1 cellular context compared by ENCODE assay signal in genomic region chr6:33857301-33858052, GRCh38.
TF ChIP-seq lines count a peak whose summit lies in the region.

No MANE protein-coding gene starts in this region.

TF ChIP-seq in SK-N-SH treated with all-trans-retinoic acid at 6 μM for 48 hours, 23 proteins besides CTCF, POLR2A, EP300 and RAD21 (continued from another document):
- TF ChIP-seq TSHZ2 (CRISPR knock-in tag; IDR thresholded peaks at IDR 0.05) = no peak
